1 cellular context compared by ENCODE assay signal in the genomic region with DNA sequence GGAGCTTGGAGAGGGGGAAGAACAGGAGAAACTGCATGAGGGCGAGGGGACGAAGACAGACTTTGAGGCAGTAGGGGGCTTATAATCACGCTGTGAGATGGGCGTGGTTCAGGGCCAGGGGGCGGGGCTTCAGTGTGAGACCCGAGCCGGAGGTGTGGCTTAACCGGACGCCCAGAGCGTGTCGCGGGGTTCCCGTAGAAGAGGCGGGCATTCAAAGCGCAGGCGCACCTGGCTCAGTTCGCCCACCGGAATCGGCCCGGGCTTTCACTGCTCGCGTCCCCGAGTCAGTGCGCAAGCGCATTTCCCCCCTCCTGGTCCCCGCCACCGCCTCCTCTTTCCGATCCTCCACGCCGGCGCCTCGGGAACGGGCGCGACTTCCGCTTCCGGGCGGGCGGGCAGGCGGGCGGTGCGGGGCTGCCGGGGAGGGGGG.
TF ChIP-seq lines count a peak whose summit lies in the region.

No MANE protein-coding gene starts in this region.

TF ChIP-seq in HepG2, 621 proteins besides CTCF, POLR2A, EP300 and RAD21 (continued from another document and continues in another):
- no peak; the same call in 1 of the 2 replicates for TF ChIP-seq RXRA (CRISPR knock-in tag; IDR thresholded peaks at IDR 0.05)
- TF ChIP-seq, protein P1, sequence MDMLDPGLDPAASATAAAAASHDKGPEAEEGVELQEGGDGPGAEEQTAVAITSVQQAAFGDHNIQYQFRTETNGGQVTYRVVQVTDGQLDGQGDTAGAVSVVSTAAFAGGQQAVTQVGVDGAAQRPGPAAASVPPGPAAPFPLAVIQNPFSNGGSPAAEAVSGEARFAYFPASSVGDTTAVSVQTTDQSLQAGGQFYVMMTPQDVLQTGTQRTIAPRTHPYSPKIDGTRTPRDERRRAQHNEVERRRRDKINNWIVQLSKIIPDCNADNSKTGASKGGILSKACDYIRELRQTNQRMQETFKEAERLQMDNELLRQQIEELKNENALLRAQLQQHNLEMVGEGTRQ (IDR thresholded peaks at IDR 0.05; ENCODE audit: low read depth, low read length) = no peak
- TF ChIP-seq, protein P1 (CRISPR knock-in tag; IDR thresholded peaks at IDR 0.05; ENCODE audit: borderline replicate concordance) = no peak
- TF ChIP-seq TBX2 (CRISPR knock-in tag; IDR thresholded peaks at IDR 0.05; ENCODE audit: borderline replicate concordance) = no peak
- no peak for TF ChIP-seq ZC3H4 (CRISPR knock-in tag; IDR thresholded peaks at IDR 0.05; ENCODE audit: borderline replicate concordance)
- peak; percentile 6; the same call in 1 of the 2 replicates for TF ChIP-seq FOSL2 (CRISPR knock-in tag; IDR thresholded peaks at IDR 0.05)
- TF ChIP-seq, protein P2, sequence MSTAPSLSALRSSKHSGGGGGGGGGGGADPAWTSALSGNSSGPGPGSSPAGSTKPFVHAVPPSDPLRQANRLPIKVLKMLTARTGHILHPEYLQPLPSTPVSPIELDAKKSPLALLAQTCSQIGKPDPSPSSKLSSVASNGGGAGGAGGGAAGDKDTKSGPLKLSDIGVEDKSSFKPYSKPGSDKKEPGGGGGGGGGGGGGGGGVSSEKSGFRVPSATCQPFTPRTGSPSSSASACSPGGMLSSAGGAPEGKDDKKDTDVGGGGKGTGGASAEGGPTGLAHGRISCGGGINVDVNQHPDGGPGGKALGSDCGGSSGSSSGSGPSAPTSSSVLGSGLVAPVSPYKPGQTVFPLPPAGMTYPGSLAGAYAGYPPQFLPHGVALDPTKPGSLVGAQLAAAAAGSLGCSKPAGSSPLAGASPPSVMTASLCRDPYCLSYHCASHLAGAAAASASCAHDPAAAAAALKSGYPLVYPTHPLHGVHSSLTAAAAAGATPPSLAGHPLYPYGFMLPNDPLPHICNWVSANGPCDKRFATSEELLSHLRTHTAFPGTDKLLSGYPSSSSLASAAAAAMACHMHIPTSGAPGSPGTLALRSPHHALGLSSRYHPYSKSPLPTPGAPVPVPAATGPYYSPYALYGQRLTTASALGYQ (CRISPR knock-in tag; IDR thresholded peaks at IDR 0.05) = no peak
- TF ChIP-seq, protein P3, sequence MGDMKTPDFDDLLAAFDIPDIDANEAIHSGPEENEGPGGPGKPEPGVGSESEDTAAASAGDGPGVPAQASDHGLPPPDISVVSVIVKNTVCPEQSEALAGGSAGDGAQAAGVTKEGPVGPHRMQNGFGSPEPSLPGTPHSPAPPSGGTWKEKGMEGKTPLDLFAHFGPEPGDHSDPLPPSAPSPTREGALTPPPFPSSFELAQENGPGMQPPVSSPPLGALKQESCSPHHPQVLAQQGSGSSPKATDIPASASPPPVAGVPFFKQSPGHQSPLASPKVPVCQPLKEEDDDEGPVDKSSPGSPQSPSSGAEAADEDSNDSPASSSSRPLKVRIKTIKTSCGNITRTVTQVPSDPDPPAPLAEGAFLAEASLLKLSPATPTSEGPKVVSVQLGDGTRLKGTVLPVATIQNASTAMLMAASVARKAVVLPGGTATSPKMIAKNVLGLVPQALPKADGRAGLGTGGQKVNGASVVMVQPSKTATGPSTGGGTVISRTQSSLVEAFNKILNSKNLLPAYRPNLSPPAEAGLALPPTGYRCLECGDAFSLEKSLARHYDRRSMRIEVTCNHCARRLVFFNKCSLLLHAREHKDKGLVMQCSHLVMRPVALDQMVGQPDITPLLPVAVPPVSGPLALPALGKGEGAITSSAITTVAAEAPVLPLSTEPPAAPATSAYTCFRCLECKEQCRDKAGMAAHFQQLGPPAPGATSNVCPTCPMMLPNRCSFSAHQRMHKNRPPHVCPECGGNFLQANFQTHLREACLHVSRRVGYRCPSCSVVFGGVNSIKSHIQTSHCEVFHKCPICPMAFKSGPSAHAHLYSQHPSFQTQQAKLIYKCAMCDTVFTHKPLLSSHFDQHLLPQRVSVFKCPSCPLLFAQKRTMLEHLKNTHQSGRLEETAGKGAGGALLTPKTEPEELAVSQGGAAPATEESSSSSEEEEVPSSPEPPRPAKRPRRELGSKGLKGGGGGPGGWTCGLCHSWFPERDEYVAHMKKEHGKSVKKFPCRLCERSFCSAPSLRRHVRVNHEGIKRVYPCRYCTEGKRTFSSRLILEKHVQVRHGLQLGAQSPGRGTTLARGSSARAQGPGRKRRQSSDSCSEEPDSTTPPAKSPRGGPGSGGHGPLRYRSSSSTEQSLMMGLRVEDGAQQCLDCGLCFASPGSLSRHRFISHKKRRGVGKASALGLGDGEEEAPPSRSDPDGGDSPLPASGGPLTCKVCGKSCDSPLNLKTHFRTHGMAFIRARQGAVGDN (CRISPR knock-in tag; IDR thresholded peaks at IDR 0.05) = peak; percentile 57
- peak; percentile 35; the same call in 1 of the 2 replicates for TF ChIP-seq DMAP1 (CRISPR knock-in tag; IDR thresholded peaks at IDR 0.05)
- TF ChIP-seq, protein P4, sequence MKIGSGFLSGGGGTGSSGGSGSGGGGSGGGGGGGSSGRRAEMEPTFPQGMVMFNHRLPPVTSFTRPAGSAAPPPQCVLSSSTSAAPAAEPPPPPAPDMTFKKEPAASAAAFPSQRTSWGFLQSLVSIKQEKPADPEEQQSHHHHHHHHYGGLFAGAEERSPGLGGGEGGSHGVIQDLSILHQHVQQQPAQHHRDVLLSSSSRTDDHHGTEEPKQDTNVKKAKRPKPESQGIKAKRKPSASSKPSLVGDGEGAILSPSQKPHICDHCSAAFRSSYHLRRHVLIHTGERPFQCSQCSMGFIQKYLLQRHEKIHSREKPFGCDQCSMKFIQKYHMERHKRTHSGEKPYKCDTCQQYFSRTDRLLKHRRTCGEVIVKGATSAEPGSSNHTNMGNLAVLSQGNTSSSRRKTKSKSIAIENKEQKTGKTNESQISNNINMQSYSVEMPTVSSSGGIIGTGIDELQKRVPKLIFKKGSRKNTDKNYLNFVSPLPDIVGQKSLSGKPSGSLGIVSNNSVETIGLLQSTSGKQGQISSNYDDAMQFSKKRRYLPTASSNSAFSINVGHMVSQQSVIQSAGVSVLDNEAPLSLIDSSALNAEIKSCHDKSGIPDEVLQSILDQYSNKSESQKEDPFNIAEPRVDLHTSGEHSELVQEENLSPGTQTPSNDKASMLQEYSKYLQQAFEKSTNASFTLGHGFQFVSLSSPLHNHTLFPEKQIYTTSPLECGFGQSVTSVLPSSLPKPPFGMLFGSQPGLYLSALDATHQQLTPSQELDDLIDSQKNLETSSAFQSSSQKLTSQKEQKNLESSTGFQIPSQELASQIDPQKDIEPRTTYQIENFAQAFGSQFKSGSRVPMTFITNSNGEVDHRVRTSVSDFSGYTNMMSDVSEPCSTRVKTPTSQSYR (CRISPR knock-in tag; IDR thresholded peaks at IDR 0.05; ENCODE audit: borderline replicate concordance) = peak; percentile 59; the same call in 1 of the 2 replicates
- TF ChIP-seq ATM (IDR thresholded peaks at IDR 0.05; ENCODE audit: borderline replicate concordance) = no peak
- no peak for TF ChIP-seq WIZ (CRISPR knock-in tag; IDR thresholded peaks at IDR 0.05)
- TF ChIP-seq, protein P5, sequence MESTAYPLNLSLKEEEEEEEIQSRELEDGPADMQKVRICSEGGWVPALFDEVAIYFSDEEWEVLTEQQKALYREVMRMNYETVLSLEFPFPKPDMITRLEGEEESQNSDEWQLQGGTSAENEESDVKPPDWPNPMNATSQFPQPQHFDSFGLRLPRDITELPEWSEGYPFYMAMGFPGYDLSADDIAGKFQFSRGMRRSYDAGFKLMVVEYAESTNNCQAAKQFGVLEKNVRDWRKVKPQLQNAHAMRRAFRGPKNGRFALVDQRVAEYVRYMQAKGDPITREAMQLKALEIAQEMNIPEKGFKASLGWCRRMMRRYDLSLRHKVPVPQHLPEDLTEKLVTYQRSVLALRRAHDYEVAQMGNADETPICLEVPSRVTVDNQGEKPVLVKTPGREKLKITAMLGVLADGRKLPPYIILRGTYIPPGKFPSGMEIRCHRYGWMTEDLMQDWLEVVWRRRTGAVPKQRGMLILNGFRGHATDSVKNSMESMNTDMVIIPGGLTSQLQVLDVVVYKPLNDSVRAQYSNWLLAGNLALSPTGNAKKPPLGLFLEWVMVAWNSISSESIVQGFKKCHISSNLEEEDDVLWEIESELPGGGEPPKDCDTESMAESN (CRISPR knock-in tag; conservative IDR thresholded peaks at IDR 0.05) = 0 out of 2 replicates have a peak, but pooled peaks have one; percentile 29
- TF ChIP-seq KDM2A (CRISPR knock-in tag; IDR thresholded peaks at IDR 0.05; ENCODE audit: borderline replicate concordance, low read depth) = peak; percentile 90
- no peak for TF ChIP-seq MEF2D (CRISPR knock-in tag; IDR thresholded peaks at IDR 0.05)
- TF ChIP-seq SRF (IDR thresholded peaks at IDR 0.05; ENCODE audit: low read depth, low read length) = no peak
- TF ChIP-seq, protein P6, sequence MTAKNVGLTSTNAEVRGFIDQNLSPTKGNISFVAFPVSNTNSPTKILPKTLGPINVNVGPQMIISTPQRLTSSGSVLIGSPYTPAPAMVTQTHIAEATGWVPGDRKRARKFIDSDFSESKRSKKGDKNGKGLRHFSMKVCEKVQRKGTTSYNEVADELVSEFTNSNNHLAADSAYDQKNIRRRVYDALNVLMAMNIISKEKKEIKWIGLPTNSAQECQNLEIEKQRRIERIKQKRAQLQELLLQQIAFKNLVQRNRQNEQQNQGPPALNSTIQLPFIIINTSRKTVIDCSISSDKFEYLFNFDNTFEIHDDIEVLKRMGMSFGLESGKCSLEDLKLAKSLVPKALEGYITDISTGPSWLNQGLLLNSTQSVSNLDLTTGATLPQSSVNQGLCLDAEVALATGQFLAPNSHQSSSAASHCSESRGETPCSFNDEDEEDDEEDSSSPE (CRISPR knock-in tag; IDR thresholded peaks at IDR 0.05) = peak; percentile 23; the same call in 1 of the 2 replicates
- TF ChIP-seq SCMH1 (CRISPR knock-in tag; IDR thresholded peaks at IDR 0.05; ENCODE audit: borderline replicate concordance) = no peak
- TF ChIP-seq, protein P7, sequence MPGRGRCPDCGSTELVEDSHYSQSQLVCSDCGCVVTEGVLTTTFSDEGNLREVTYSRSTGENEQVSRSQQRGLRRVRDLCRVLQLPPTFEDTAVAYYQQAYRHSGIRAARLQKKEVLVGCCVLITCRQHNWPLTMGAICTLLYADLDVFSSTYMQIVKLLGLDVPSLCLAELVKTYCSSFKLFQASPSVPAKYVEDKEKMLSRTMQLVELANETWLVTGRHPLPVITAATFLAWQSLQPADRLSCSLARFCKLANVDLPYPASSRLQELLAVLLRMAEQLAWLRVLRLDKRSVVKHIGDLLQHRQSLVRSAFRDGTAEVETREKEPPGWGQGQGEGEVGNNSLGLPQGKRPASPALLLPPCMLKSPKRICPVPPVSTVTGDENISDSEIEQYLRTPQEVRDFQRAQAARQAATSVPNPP (CRISPR knock-in tag; IDR thresholded peaks at IDR 0.05) = no peak
- TF ChIP-seq, protein P8, sequence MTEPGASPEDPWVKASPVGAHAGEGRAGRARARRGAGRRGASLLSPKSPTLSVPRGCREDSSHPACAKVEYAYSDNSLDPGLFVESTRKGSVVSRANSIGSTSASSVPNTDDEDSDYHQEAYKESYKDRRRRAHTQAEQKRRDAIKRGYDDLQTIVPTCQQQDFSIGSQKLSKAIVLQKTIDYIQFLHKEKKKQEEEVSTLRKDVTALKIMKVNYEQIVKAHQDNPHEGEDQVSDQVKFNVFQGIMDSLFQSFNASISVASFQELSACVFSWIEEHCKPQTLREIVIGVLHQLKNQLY (CRISPR knock-in tag; IDR thresholded peaks at IDR 0.05) = no peak
- TF ChIP-seq FOXK1 (CRISPR knock-in tag; IDR thresholded peaks at IDR 0.05; ENCODE audit: borderline replicate concordance, low read depth) = peak; percentile 57; the same call in 1 of the 2 replicates
- TF ChIP-seq POLR2G (IDR thresholded peaks at IDR 0.05; ENCODE audit: low read depth, low read length) = peak; percentile 68; the same call in 1 of the 2 replicates
- TF ChIP-seq HCFC1 (IDR thresholded peaks at IDR 0.05; ENCODE audit: low read depth, low read length) = peak; percentile 42; the same call in 1 of the 2 replicates
- TF ChIP-seq NR2C2 (CRISPR knock-in tag; IDR thresholded peaks at IDR 0.05; ENCODE audit: borderline replicate concordance) = peak; percentile 33; the same call in 1 of the 2 replicates
- TF ChIP-seq KLF16 (CRISPR knock-in tag; IDR thresholded peaks at IDR 0.05) = 0 out of 4 replicates have a peak, but pooled peaks of 1 of the 2 experiments have one; percentile 39
- TF ChIP-seq KLF9 (CRISPR knock-in tag; IDR thresholded peaks at IDR 0.05; ENCODE audit: low read depth) = 0 out of 2 replicates have a peak, but pooled peaks have one; percentile 15
- peak; percentile 51; the same call in 1 of the 2 replicates for TF ChIP-seq ELF3 (CRISPR knock-in tag; IDR thresholded peaks at IDR 0.05)
- TF ChIP-seq RARA (CRISPR knock-in tag; IDR thresholded peaks at IDR 0.05) = no peak; the same call in 1 of the 2 replicates
- peak; percentile 79 for TF ChIP-seq YY1 (IDR thresholded peaks at IDR 0.05; ENCODE audit: insufficient read depth, insufficient replicate concordance, low read depth, low read length)
- no peak for TF ChIP-seq ZNF232 (CRISPR knock-in tag; IDR thresholded peaks at IDR 0.05; ENCODE audit: borderline replicate concordance)
- TF ChIP-seq ZSCAN25 (CRISPR knock-in tag; IDR thresholded peaks at IDR 0.05) = peak; percentile 87
- TF ChIP-seq ZNF775 (CRISPR knock-in tag; IDR thresholded peaks at IDR 0.05; ENCODE audit: borderline replicate concordance) = no peak
- peak; percentile 73 for TF ChIP-seq RBFOX2 (IDR thresholded peaks at IDR 0.05; ENCODE audit: low read depth, low read length)
- TF ChIP-seq, protein P9, sequence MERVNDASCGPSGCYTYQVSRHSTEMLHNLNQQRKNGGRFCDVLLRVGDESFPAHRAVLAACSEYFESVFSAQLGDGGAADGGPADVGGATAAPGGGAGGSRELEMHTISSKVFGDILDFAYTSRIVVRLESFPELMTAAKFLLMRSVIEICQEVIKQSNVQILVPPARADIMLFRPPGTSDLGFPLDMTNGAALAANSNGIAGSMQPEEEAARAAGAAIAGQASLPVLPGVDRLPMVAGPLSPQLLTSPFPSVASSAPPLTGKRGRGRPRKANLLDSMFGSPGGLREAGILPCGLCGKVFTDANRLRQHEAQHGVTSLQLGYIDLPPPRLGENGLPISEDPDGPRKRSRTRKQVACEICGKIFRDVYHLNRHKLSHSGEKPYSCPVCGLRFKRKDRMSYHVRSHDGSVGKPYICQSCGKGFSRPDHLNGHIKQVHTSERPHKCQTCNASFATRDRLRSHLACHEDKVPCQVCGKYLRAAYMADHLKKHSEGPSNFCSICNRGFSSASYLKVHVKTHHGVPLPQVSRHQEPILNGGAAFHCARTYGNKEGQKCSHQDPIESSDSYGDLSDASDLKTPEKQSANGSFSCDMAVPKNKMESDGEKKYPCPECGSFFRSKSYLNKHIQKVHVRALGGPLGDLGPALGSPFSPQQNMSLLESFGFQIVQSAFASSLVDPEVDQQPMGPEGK (CRISPR knock-in tag; IDR thresholded peaks at IDR 0.05) = peak; percentile 75
- peak; percentile 87 for TF ChIP-seq ELF1 (CRISPR knock-in tag; IDR thresholded peaks at IDR 0.05)
